ENCODE assay signal across 4 cellular contexts in the genomic region with DNA sequence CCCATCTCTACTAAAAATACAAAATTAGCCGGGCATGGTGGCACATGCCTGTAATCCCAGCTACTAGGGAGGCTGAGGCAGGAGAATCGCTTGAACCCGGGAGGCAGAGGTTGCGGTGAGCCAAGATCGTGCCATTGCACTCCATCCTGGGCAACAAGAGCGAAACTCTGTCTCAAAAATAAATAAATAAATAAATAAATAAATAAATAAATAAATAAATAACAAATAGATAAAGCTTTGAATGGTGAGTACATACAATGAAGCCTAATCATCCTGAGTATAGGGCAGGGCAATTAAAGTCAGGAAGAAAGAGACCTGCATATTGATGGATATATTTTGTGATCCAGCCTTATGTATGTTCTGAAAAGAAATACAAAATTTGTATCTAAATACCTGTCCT. TPM values are rescaled to one million over a fixed set of nuclear protein-coding genes. Genes with fewer than 3 reads are reported as not detected.
"Had no signal": no experiment of that assay in that cellular context is flagged by ENCODE, and none has a peak within 500 bp of the region (broad histone marks: within the 10 kb centered on the region; RNA-seq: fewer than 3 reads in every experiment).

No MANE protein-coding gene starts in this region.

RNA-seq across cellular contexts. Expression of a gene that starts 4.1 kb away (rescaled TPM):
- total RNA-seq: LHCN-M2, OCI-LY7, PC-3 had no signal
- polyA plus RNA-seq: SK-N-SH had no signal
